31 cellular contexts compared by ENCODE assay signal in the genomic region with DNA sequence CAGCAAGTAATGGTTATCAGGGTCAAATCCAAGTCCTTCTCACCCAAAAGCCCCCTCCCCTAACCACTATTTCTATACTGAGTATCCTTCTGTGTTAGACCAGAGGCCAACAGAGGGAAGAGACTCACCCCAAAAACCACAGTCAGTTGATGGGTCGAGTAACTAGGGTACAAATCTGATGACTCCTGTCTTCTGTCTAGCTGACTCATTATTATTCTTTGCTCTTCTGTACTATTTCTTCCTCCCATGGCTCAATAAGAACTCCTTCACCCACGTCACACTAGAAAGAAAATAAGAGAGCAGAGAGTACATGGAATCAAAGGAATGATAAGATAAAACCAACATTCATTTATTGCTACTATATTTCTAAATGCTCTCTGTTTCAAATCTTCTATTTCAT. TPM values are rescaled to one million over a fixed set of nuclear protein-coding genes. Genes with fewer than 3 reads are reported as not detected.
A peak's percentile ranks its signal among the peaks of the same experiment; 100 is the strongest.
DNase-seq lines count a peak whose midpoint lies in the region; FAIRE-seq and TF ChIP-seq lines count a peak whose summit lies in the region.
"Had no signal": no experiment of that assay in that cellular context is flagged by ENCODE, and none has a peak within 500 bp of the region (broad histone marks: within the 10 kb centered on the region; RNA-seq: fewer than 3 reads in every experiment).

No MANE protein-coding gene starts in this region.

- no peak overlapping the region for H3K4me3 ChIP-seq in epithelial cell of esophagus (ENCODE audit: low read length)
- H3K4me3 ChIP-seq: colonic mucosa, PC-9, transverse colon had no signal

- FAIRE-seq in D721Med (lab: Jason Lieb, UNC), result no peak
- FAIRE-seq: A204.1, GM18507, small intestine had no signal

- peak; percentile 10 for DNase-seq in AG20443 (ENCODE audit: low spot score)
- DNase-seq in LHCN-M2 (ENCODE audit: low read depth), result peak; percentile 86
- DNase-seq in epithelial cell of esophagus (ENCODE audit: low read depth), result peak; percentile 14
- peak; percentile 35 for DNase-seq in kidney glomerular epithelial cell (lab: John Stamatoyannopoulos, UW)
- no peak for DNase-seq in activated CD4-positive, alpha-beta T cell treated with anti-CD3 and anti-CD28 coated beads, Interleukin-2, amount 50 U/mL, for 48 hours
- DNase-seq in T-helper 1 cell, result no peak
- DNase-seq in D721Med (ENCODE audit: insufficient read length, low spot score), result no peak
- no peak for DNase-seq in NOMO-1 treated with dmso at 0.1 percent for 144 hours (lab: John Stamatoyannopoulos, UW; ENCODE audit: unreplicated experiment)
- DNase-seq: activated CD4-positive, alpha-beta T cell treated with anti-CD3 and anti-CD28 coated beads for 48 hours; activated gamma-delta T cell treated with Interleukin-2 at 50 U/mL for 16 hours; activated naive CD8-positive, alpha-beta T cell treated with anti-CD3 and anti-CD28 coated beads, Interleukin-2, amount 50 U/mL, for 24 hours; activated T-cell treated with anti-CD3 and anti-CD28 coated beads, Interleukin-2, amount 50 U/mL, for 1 hour; colonic mucosa; DMS153; effector CD8-positive, alpha-beta T cell; erythroblast; left ventricle myocardium superior; naive B cell; NCI-H1105 treated with DMSO at 0.1 percent for 48 hours; NCI-H1930; NCI-H524 treated with DMSO at 0.1 percent for 48 hours; NK-92 treated with Interleukin-12 subunit alpha and Interleukin-12 subunit beta, amount 100 ng/mL, for 24 hours; PC-9; Right ventricle myocardium superior; small intestine; stimulated activated CD4-positive, alpha-beta T cell treated with anti-CD3 and anti-CD28 coated beads, Interleukin-2, amount 100 ng/mL, for 24 hours; transverse colon; WERI-Rb-1 had no signal

- no peak for TF ChIP-seq CTCF in epithelial cell of esophagus (IDR thresholded peaks at IDR 0.05; ENCODE audit: insufficient read depth, low read depth, low read length, missing control alignments)
- no peak for TF ChIP-seq CTCF in D721Med (IDR thresholded peaks at IDR 0.05; ENCODE audit: insufficient read depth, missing control alignments)

RNA-seq across cellular contexts. Expression of a gene that starts 2.0 kb away (rescaled TPM):
- total RNA-seq in LHCN-M2 (2014; rRNA removed), result 0.11 and 0.38 TPM in 2 replicates
- polyA plus RNA-seq in LHCN-M2 (2012), result 0.26 TPM
- total RNA-seq: Right ventricle myocardium superior had no signal
- polyA plus RNA-seq: IgD-negative memory B cell had no signal

Comparison
In these comparisons a context has a peak if more than half of its experiments do, and no peak if none do; other contexts are left out.
1. DNase-seq: peak in AG20443 (single experiment), LHCN-M2 (single experiment), epithelial cell of esophagus (single experiment) and kidney glomerular epithelial cell (single experiment); none in activated CD4-positive, alpha-beta T cell treated with anti-CD3 and anti-CD28 coated beads, Interleukin-2, amount 50 U/mL, for 48 hours (0 of 2), T-helper 1 cell (0 of 5), D721Med (single experiment) and NOMO-1 treated with dmso at 0.1 percent for 144 hours (single experiment).